Comparison of ENCODE assay signal across 20 cellular contexts in genomic region chr6:31752739-31753319, GRCh38. TPM values are rescaled to one million over a fixed set of nuclear protein-coding genes. Genes with fewer than 3 reads are reported as not detected.
DNase-seq lines count a peak whose midpoint lies in the region; ATAC-seq and TF ChIP-seq lines count a peak whose summit lies in the region.
"Had no signal": no experiment of that assay in that cellular context is flagged by ENCODE, and none has a peak within 500 bp of the region (broad histone marks: within the 10 kb centered on the region; RNA-seq: fewer than 3 reads in every experiment).

No MANE protein-coding gene starts in this region.

- no peak for ATAC-seq in HG02759 (IDR thresholded peaks at IDR 0.05; ENCODE audit: unreplicated experiment)
- no peak for ATAC-seq in GM21723 (IDR thresholded peaks at IDR 0.05; ENCODE audit: unreplicated experiment)
- no peak for ATAC-seq in activated naive CD8-positive, alpha-beta T cell treated with anti-CD3 and anti-CD28 coated beads, Interleukin-2, amount 50 U/mL, for 24 hours
- ATAC-seq in GM18858 (IDR thresholded peaks at IDR 0.05; ENCODE audit: unreplicated experiment), result no peak

- H3K4me3 ChIP-seq in astrocyte of the spinal cord (ENCODE audit: low read depth, low read length), result no peak overlapping the region
- H3K4me3 ChIP-seq: BLaER1 treated with 17β-estradiol and CSF1 and Interleukin-3, amounts not matched to agents 10 nM and 100 nM; tibial nerve had no signal

- TF ChIP-seq CTCF in astrocyte of the spinal cord (IDR thresholded peaks at IDR 0.05; ENCODE audit: low read depth, low read length), result no peak

- no peaks in the 10 kb centered on the region for H3K9me3 Mint-ChIP-seq in activated naive CD8-positive, alpha-beta T cell treated with anti-CD3 and anti-CD28 coated beads, Interleukin-2, amount 50 U/mL, for 24 hours
- H3K9me3 Mint-ChIP-seq: activated T-cell treated with anti-CD3 and anti-CD28 coated beads, Interleukin-2, amount 50 U/mL, for 24 hours had no signal

- no peak overlapping the region for H3K27ac Mint-ChIP-seq in activated naive CD8-positive, alpha-beta T cell treated with anti-CD3 and anti-CD28 coated beads, Interleukin-2, amount 50 U/mL, for 24 hours
- H3K27ac Mint-ChIP-seq: activated T-cell treated with anti-CD3 and anti-CD28 coated beads, Interleukin-2, amount 50 U/mL, for 24 hours had no signal

- H3K27me3 Mint-ChIP-seq in activated naive CD8-positive, alpha-beta T cell treated with anti-CD3 and anti-CD28 coated beads, Interleukin-2, amount 50 U/mL, for 24 hours, result no peaks in the 10 kb centered on the region
- H3K27me3 Mint-ChIP-seq: activated T-cell treated with anti-CD3 and anti-CD28 coated beads, Interleukin-2, amount 50 U/mL, for 24 hours had no signal

- H3K36me3 Mint-ChIP-seq in activated naive CD8-positive, alpha-beta T cell treated with anti-CD3 and anti-CD28 coated beads, Interleukin-2, amount 50 U/mL, for 24 hours (ENCODE audit: low read depth), result peaks cover 17% of the 10 kb centered on the region

- peak; percentile 76 for DNase-seq in AG08395 (ENCODE audit: low spot score)
- DNase-seq in LHCN-M2 (ENCODE audit: low read depth), result peak; percentile 83
- DNase-seq in astrocyte of the spinal cord (ENCODE audit: low read depth, low spot score), result peak; percentile 79
- DNase-seq in glomerular visceral epithelial cell (ENCODE audit: extremely low spot score), result peak; percentile 57
- no peak for DNase-seq in activated naive CD8-positive, alpha-beta T cell treated with anti-CD3 and anti-CD28 coated beads, Interleukin-2, amount 50 U/mL, for 24 hours
- DNase-seq: activated CD4-positive, alpha-beta T cell treated with anti-CD3 and anti-CD28 coated beads for 48 hours; activated T-cell treated with anti-CD3 and anti-CD28 coated beads, Interleukin-2, amount 50 U/mL, for 24 hours; anterior cingulate cortex; DND-41; effector CD4-positive, alpha-beta T cell; glutamatergic neuron; left cardiac atrium; NCI-H1436 treated with DMSO at 0.1 percent for 48 hours; NCI-H510A treated with DMSO at 0.1 percent for 48 hours; RPMI8226 had no signal

- H3K4me3 Mint-ChIP-seq in activated naive CD8-positive, alpha-beta T cell treated with anti-CD3 and anti-CD28 coated beads, Interleukin-2, amount 50 U/mL, for 24 hours, result no peak overlapping the region
- H3K4me3 Mint-ChIP-seq: activated T-cell treated with anti-CD3 and anti-CD28 coated beads, Interleukin-2, amount 50 U/mL, for 24 hours had no signal

- no peaks in the 10 kb centered on the region for H3K4me1 Mint-ChIP-seq in activated naive CD8-positive, alpha-beta T cell treated with anti-CD3 and anti-CD28 coated beads, Interleukin-2, amount 50 U/mL, for 24 hours

- in situ Hi-C loops in astrocyte of the spinal cord (cut with HindIII; ENCODE audit: low sequenced_read_pairs), result no loop called here

RNA-seq across cellular contexts. Expression of gene SAPCD1, which starts 9.6 kb away (rescaled TPM):
- total RNA-seq in LHCN-M2 (2014; rRNA removed), result 1.5 and 2.7 TPM in 2 replicates
- 0.79 TPM for polyA plus RNA-seq in LHCN-M2 (2012)

RNA-seq across cellular contexts. Expression of gene MSH5, which starts 13.0 kb away (rescaled TPM):
- total RNA-seq in LHCN-M2 (2014; rRNA removed), result 13.2 and 16.5 TPM in 2 replicates
- polyA plus RNA-seq in LHCN-M2 (2012), result 3.7 TPM

RNA-seq across cellular contexts. Expression of gene CLIC1, which starts 16.5 kb away (rescaled TPM):
- total RNA-seq in LHCN-M2 (2014; rRNA removed), result 771 and 894 TPM in 2 replicates
- polyA plus RNA-seq in LHCN-M2 (2012), result 933 TPM

RNA-seq across cellular contexts. Expression of gene DDAH2, which starts 23.7 kb away (rescaled TPM):
- total RNA-seq in LHCN-M2 (2014; rRNA removed), result 78.4 and 85.8 TPM in 2 replicates
- polyA plus RNA-seq in LHCN-M2 (2012), result 143 TPM

RNA-seq across cellular contexts. Expression of gene VWA7, which starts 24.3 kb away (rescaled TPM):
- not detected in 2 replicates for total RNA-seq in LHCN-M2 (2014; rRNA removed)
- polyA plus RNA-seq in LHCN-M2 (2012), result 0.33 TPM
